ENCODE assay signal across 10 cellular contexts in the genomic region with DNA sequence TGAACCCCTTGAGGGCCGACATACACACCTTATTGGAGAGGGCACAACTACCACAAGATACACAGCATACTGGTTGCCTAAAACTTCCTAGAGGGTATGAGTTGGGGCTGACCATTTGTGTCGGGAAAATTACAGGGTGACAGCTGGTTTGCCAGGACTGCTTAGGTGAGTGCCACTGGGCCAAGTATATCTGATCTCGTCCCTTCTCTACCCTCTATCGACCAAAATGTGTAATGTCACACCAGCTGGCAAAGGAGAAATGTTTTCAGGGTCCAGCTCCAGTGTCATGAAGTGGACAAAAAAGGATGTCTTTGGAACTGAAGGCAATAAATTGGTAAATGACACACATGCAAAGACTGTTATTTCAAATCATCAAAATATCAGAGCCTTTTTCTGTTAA.
DNase-seq lines count a peak whose midpoint lies in the region; ATAC-seq and TF ChIP-seq lines count a peak whose summit lies in the region.
"Had no signal": no experiment of that assay in that cellular context is flagged by ENCODE, and none has a peak within 500 bp of the region (broad histone marks: within the 10 kb centered on the region; RNA-seq: fewer than 3 reads in every experiment).

No MANE protein-coding gene starts in this region.

- TF ChIP-seq CTCF in H9 (conservative IDR thresholded peaks at IDR 0.05), result peak; percentile 43; the same call in 2 of the 3 replicates
- peak; percentile 7 for TF ChIP-seq CTCF in foreskin fibroblast (IDR thresholded peaks at IDR 0.05; ENCODE audit: low read depth, low read length)

- no CpG with 5 or more reads among the region's 4 CpGs for WGBS in H9 (ENCODE audit: extremely low coverage, insufficient read length, low lambda C conversion rate)

- H2BK5ac ChIP-seq in H9 (ENCODE audit: insufficient read length, low read length), result no peak overlapping the region

- no peak overlapping the region for H4K8ac ChIP-seq in H9 (replicated peaks; ENCODE audit: insufficient read length, low read depth, low read length)

- H3K9ac ChIP-seq in H9 (ENCODE audit: extremely low read depth, insufficient read length, low read length), result no peak overlapping the region

- peak; percentile 66 for ATAC-seq in GM18502 (IDR thresholded peaks at IDR 0.05; ENCODE audit: poor library complexity, unreplicated experiment)
- no peak for ATAC-seq in GM21825 (IDR thresholded peaks at IDR 0.05; ENCODE audit: unreplicated experiment)

- H3K56ac ChIP-seq in H9 (ENCODE audit: insufficient read length, low read depth, low read length), result no peak overlapping the region

- H3K79me1 ChIP-seq in H9 (ENCODE audit: insufficient read depth, low read depth, low read length, poor library complexity, severe bottlenecking), result no peaks in the 10 kb centered on the region

- H2BK20ac ChIP-seq in H9 (ENCODE audit: low read depth, low read length, poor library complexity, severe bottlenecking), result no peak overlapping the region

- no peak overlapping the region for H3K23ac ChIP-seq in H9 (ENCODE audit: insufficient read length, low read depth, low read length)

- H3K4me3 Mint-ChIP-seq in H9, result no peak overlapping the region

- H3K4me1 Mint-ChIP-seq in H9, result peaks cover 7% of the 10 kb centered on the region in 2 experiments; a peak in 3 of 4 replicates

- H3K14ac ChIP-seq in H9 (ENCODE audit: insufficient read depth, low read length), result no peak overlapping the region

- H3K9me3 ChIP-seq in H9 (ENCODE audit: control insufficient read depth, low read depth, low read length), result no peaks in the 10 kb centered on the region

- no peak overlapping the region for H3K27ac ChIP-seq in H9 (ENCODE audit: insufficient read length, low read depth, low read length)
- H3K27ac ChIP-seq: SK-N-MC had no signal

- H3K4me1 ChIP-seq in H9 (ENCODE audit: insufficient read depth, low read length), result no peaks in the 10 kb centered on the region

- H2AFZ ChIP-seq in H9 (ENCODE audit: low read length), result no peak overlapping the region

- H3K18ac ChIP-seq in H9 (ENCODE audit: insufficient read length, low read depth, low read length), result no peak overlapping the region

- no peaks in the 10 kb centered on the region for H3K79me2 ChIP-seq in H9 (ENCODE audit: insufficient read depth, low read length)

- no peaks in the 10 kb centered on the region for H3K27me3 ChIP-seq in H9 (ENCODE audit: insufficient read depth, low read length)

- H3K9me3 Mint-ChIP-seq in H9, result no peaks in the 10 kb centered on the region

- no peak overlapping the region for H3K27ac Mint-ChIP-seq in H9

- no peak overlapping the region for H3K4me3 ChIP-seq in foreskin fibroblast (ENCODE audit: low read depth in 1 of 2, low read length in 2 of 2)
- H3K4me3 ChIP-seq: SK-N-MC had no signal

- H4K91ac ChIP-seq in H9 (ENCODE audit: insufficient read length, low read depth, low read length), result no peak overlapping the region

- H3K4me2 ChIP-seq in H9 (ENCODE audit: insufficient read depth, insufficient read length, low read length), result no peak overlapping the region

- no peaks in the 10 kb centered on the region for H4K20me1 ChIP-seq in H9 (ENCODE audit: control insufficient read depth, insufficient read depth, insufficient read length)

- H4K5ac ChIP-seq in H9 (ENCODE audit: insufficient read length, low read depth, low read length), result no peak overlapping the region

- H3K4ac ChIP-seq in H9 (ENCODE audit: low read depth, low read length), result no peak overlapping the region

- no peak overlapping the region for H2BK15ac ChIP-seq in H9 (ENCODE audit: low read depth, low read length)

- H3K36me3 Mint-ChIP-seq in H9 (ENCODE audit: insufficient read depth in 1 of 3, low read depth in 3 of 3), result no peaks in the 10 kb centered on the region

- H2AK5ac ChIP-seq in H9 (ENCODE audit: insufficient read length, low read length), result no peak overlapping the region

- H2BK120ac ChIP-seq in H9 (ENCODE audit: low read depth, low read length, poor library complexity, severe bottlenecking), result no peak overlapping the region

- no peaks in the 10 kb centered on the region; the same call in 1 of the 2 replicates for H3K27me3 Mint-ChIP-seq in H9 (ENCODE audit: low read depth)

- H3K23me2 ChIP-seq in H9 (ENCODE audit: insufficient read length, low read depth, low read length, poor library complexity, severe bottlenecking), result no peaks in the 10 kb centered on the region

- DNase-seq in H9 (peak; percentile 37), NCI-H526 treated with DMSO at 0.1 percent for 48 hours (lab: John Stamatoyannopoulos, UW) (peak; percentile 9), foreskin fibroblast (no peak), 8988T (no peak), NOMO-1 treated with dmso at 0.1 percent for 144 hours (lab: John Stamatoyannopoulos, UW; ENCODE audit: unreplicated experiment) (no peak)
- DNase-seq: activated CD8-positive, alpha-beta memory T cell treated with anti-CD3 and anti-CD28 coated beads, Interleukin-2, amount 50 U/mL, for 48 hours; NCI-H1436 had no signal

- H3T11ph ChIP-seq in H9 (ENCODE audit: low read length), result no peak overlapping the region

- no peak overlapping the region for H2BK12ac ChIP-seq in H9 (ENCODE audit: insufficient read length, low read depth, low read length)

Comparison
In these comparisons a context has a peak if more than half of its experiments do, and no peak if none do; other contexts are left out.
1. DNase-seq: peak in H9 (single experiment) and NCI-H526 treated with DMSO at 0.1 percent for 48 hours (single experiment); none in foreskin fibroblast (0 of 2), 8988T (single experiment) and NOMO-1 treated with dmso at 0.1 percent for 144 hours (single experiment).